In the genomic region with DNA sequence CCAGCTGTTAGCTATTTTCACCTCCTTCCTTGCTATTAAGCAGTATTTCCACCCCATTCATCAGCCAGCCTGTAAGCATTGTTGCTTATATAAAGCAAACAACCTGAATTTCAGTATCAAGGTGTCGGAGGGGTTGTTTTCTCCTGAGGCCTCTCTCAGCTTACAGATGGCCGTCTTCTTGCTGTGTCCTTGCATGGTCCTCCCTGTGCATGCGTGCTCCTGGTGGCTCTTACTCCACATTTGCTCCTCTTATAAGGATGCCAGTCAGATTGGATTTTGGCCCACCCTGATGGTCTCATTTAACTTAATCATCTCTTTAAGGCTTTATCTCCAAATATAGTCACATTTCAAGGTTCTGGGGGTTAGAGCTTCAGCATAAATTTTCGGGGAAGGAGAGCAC, we compare ENCODE assay signal across 1 cellular context.
TF ChIP-seq lines count a peak whose summit lies in the region.

No MANE protein-coding gene starts in this region.

TF ChIP-seq in WTC11, 78 proteins besides CTCF, POLR2A, EP300 and RAD21 (continued from another document):
- TF ChIP-seq OVOL2 (CRISPR knock-in tag; IDR thresholded peaks at IDR 0.05; ENCODE audit: borderline replicate concordance): no peak
- TF ChIP-seq KAT7 (CRISPR knock-in tag; IDR thresholded peaks at IDR 0.05; ENCODE audit: borderline replicate concordance): no peak
- no peak for TF ChIP-seq ZSCAN18 (CRISPR knock-in tag; IDR thresholded peaks at IDR 0.05)
- TF ChIP-seq ZNF416 (CRISPR knock-in tag; IDR thresholded peaks at IDR 0.05): no peak
- TF ChIP-seq, protein P1, sequence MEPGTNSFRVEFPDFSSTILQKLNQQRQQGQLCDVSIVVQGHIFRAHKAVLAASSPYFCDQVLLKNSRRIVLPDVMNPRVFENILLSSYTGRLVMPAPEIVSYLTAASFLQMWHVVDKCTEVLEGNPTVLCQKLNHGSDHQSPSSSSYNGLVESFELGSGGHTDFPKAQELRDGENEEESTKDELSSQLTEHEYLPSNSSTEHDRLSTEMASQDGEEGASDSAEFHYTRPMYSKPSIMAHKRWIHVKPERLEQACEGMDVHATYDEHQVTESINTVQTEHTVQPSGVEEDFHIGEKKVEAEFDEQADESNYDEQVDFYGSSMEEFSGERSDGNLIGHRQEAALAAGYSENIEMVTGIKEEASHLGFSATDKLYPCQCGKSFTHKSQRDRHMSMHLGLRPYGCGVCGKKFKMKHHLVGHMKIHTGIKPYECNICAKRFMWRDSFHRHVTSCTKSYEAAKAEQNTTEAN (CRISPR knock-in tag; IDR thresholded peaks at IDR 0.05): no peak
- no peak for TF ChIP-seq ZNF671 (CRISPR knock-in tag; IDR thresholded peaks at IDR 0.05)
- no peak for TF ChIP-seq GABPB1 (CRISPR knock-in tag; IDR thresholded peaks at IDR 0.05)
- no peak for TF ChIP-seq FOXK1 (CRISPR knock-in tag; IDR thresholded peaks at IDR 0.05)
- no peak for TF ChIP-seq ZNF423 (CRISPR knock-in tag; IDR thresholded peaks at IDR 0.05)
- no peak for TF ChIP-seq MAX (CRISPR knock-in tag; IDR thresholded peaks at IDR 0.05)
- no peak for TF ChIP-seq STAT6 (CRISPR knock-in tag; conservative IDR thresholded peaks at IDR 0.05; ENCODE audit: low read depth)
